Comparison of ENCODE assay signal across 16 cellular contexts in genomic region chr1:157145081-157145480, GRCh38. TPM values are rescaled to one million over a fixed set of nuclear protein-coding genes. Genes with fewer than 3 reads are reported as not detected.
"Had no signal": no experiment of that assay in that cellular context is flagged by ENCODE, and none has a peak within 500 bp of the region (broad histone marks: within the 10 kb centered on the region; RNA-seq: fewer than 3 reads in every experiment).

No MANE protein-coding gene starts in this region.

- H3K36me3 Mint-ChIP-seq: stimulated activated effector memory CD8-positive, alpha-beta T cell treated with anti-CD3 and anti-CD28 coated beads, Interleukin-12 subunit alpha, Interleukin-12 subunit beta, amount 100 ng/mL, for 72 hours had no signal

- H3K36me3 ChIP-seq: left lung, pancreas, sigmoid colon had no signal

- ATAC-seq: activated T-cell treated with anti-CD3 and anti-CD28 coated beads, Interleukin-2, amount 50 U/mL, for 4 hours; left lung; naive thymus-derived CD4-positive, alpha-beta T cell; pancreas; stimulated activated effector memory CD8-positive, alpha-beta T cell treated with anti-CD3 and anti-CD28 coated beads, Interleukin-12 subunit alpha, Interleukin-12 subunit beta, amount 100 ng/mL, for 72 hours had no signal

- DNase-seq: activated CD4-positive, alpha-beta memory T cell treated with anti-CD3 and anti-CD28 coated beads, Interleukin-2, amount 10 ng/mL, durations not matched to agents 7 days and 5 days; activated effector memory CD4-positive, alpha-beta T cell treated with Interleukin-2 at 50 U/mL for 16 hours; activated naive CD4-positive, alpha-beta T cell treated with anti-CD3 and anti-CD28 coated beads, Interleukin-2, amount 50 U/mL, for 16 hours; activated T-cell treated with anti-CD3 and anti-CD28 coated beads, Interleukin-2, amount 50 U/mL, for 4 hours; islet precursor cell; left lung; naive thymus-derived CD4-positive, alpha-beta T cell; pancreas; sigmoid colon; stimulated activated CD4-positive, alpha-beta T cell treated with anti-CD3 and anti-CD28 coated beads, Interleukin-12 subunit alpha, Interleukin-12 subunit beta, amount 100 ng/mL, for 4 hours; stimulated activated CD4-positive, alpha-beta T cell treated with anti-CD3 and anti-CD28 coated beads, Interleukin-2, amount 100 ng/mL, for 24 hours; T-helper 1 cell; T1000 had no signal

- H3K4me3 Mint-ChIP-seq: activated CD4-positive, alpha-beta memory T cell treated with anti-CD3 and anti-CD28 coated beads, Interleukin-2, amount 10 ng/mL, durations not matched to agents 7 days and 5 days; activated T-cell treated with anti-CD3 and anti-CD28 coated beads, Interleukin-2, amount 50 U/mL, for 4 hours; naive thymus-derived CD4-positive, alpha-beta T cell; stimulated activated effector memory CD8-positive, alpha-beta T cell treated with anti-CD3 and anti-CD28 coated beads, Interleukin-12 subunit alpha, Interleukin-12 subunit beta, amount 100 ng/mL, for 72 hours had no signal

- H3K27me3 ChIP-seq: left lung, pancreas had no signal

- H3K27ac Mint-ChIP-seq: activated CD4-positive, alpha-beta memory T cell treated with anti-CD3 and anti-CD28 coated beads, Interleukin-2, amount 10 ng/mL, durations not matched to agents 7 days and 5 days; naive thymus-derived CD4-positive, alpha-beta T cell; stimulated activated effector memory CD8-positive, alpha-beta T cell treated with anti-CD3 and anti-CD28 coated beads, Interleukin-12 subunit alpha, Interleukin-12 subunit beta, amount 100 ng/mL, for 72 hours had no signal

- H3K4me3 ChIP-seq: left lung, pancreas, sigmoid colon had no signal

- H3K9me3 Mint-ChIP-seq: activated CD4-positive, alpha-beta memory T cell treated with anti-CD3 and anti-CD28 coated beads, Interleukin-2, amount 10 ng/mL, durations not matched to agents 7 days and 5 days; activated T-cell treated with anti-CD3 and anti-CD28 coated beads, Interleukin-2, amount 50 U/mL, for 4 hours; stimulated activated effector memory CD8-positive, alpha-beta T cell treated with anti-CD3 and anti-CD28 coated beads, Interleukin-12 subunit alpha, Interleukin-12 subunit beta, amount 100 ng/mL, for 72 hours had no signal

RNA-seq across cellular contexts. Expression of gene ETV3L, which starts 45.5 kb away (rescaled TPM):
- total RNA-seq: activated CD4-positive, alpha-beta memory T cell treated with anti-CD3 and anti-CD28 coated beads, Interleukin-2, amount 10 ng/mL, durations not matched to agents 7 days and 5 days; activated T-cell treated with anti-CD3 and anti-CD28 coated beads, Interleukin-2, amount 50 U/mL, for 4 hours; cardiac septum; left lung; naive thymus-derived CD4-positive, alpha-beta T cell; pancreas; sigmoid colon; ureter had no signal
